10 cellular contexts compared by ENCODE assay signal in the genomic region with DNA sequence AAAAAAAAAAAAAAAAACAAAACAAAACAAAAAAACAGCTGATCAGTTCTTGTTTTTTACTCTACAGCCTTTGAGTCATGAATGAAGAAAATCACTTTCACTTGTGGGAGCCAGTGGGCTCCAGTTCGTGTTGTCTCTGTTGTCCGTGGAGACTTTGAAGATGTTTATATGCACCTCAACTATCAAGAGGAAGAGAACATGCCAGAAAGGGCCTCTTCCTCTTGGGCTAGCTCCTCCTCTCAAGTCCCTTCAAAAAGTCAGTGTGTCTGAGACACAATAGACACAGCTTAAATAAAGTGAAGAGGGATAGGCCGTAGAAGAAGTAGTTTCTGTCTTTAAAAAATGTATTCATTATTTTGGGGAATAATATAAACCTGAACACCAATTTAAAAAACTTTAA.
DNase-seq lines count a peak whose midpoint lies in the region; ATAC-seq lines count a peak whose summit lies in the region.
"Had no signal": no experiment of that assay in that cellular context is flagged by ENCODE, and none has a peak within 500 bp of the region (broad histone marks: within the 10 kb centered on the region; RNA-seq: fewer than 3 reads in every experiment).

No MANE protein-coding gene starts in this region.

- no peak overlapping the region for H3K4me3 ChIP-seq in Jurkat, Clone E6-1 (ENCODE audit: low read length)
- H3K4me3 ChIP-seq: GM12878, HAP-1 had no signal

- intact Hi-C loops in activated T-helper 2 cell treated with anti-CD3 and anti-CD28 coated beads, Interferon-gamma antibody, Interleukin-2, Interleukin-4, amounts not matched to agents 10 μg/mL and 5 μg/mL and 100 μg/mL, durations not matched to agents 14 hours and 24 hours and 36 hours (cut with micrococcal nuclease) = no loop called here

- H3K4me3 Mint-ChIP-seq in activated T-helper 2 cell treated with anti-CD3 and anti-CD28 coated beads, Interferon-gamma antibody, Interleukin-2, Interleukin-4, amounts not matched to agents 10 μg/mL and 5 μg/mL and 100 μg/mL, durations not matched to agents 14 hours and 24 hours and 36 hours (ENCODE audit: low read depth) = no peak overlapping the region
- no peak overlapping the region for H3K4me3 Mint-ChIP-seq in stimulated activated effector memory CD8-positive, alpha-beta T cell treated with anti-CD3 and anti-CD28 coated beads, Interleukin-12 subunit alpha, Interleukin-12 subunit beta, amount 100 ng/mL, for 72 hours

- H3K27me3 Mint-ChIP-seq in activated T-helper 2 cell treated with anti-CD3 and anti-CD28 coated beads, Interferon-gamma antibody, Interleukin-2, Interleukin-4, amounts not matched to agents 10 μg/mL and 5 μg/mL and 100 μg/mL, durations not matched to agents 14 hours and 24 hours and 36 hours (ENCODE audit: low read depth) = no peaks in the 10 kb centered on the region

- H3K4me1 Mint-ChIP-seq in activated T-helper 2 cell treated with anti-CD3 and anti-CD28 coated beads, Interferon-gamma antibody, Interleukin-2, Interleukin-4, amounts not matched to agents 10 μg/mL and 5 μg/mL and 100 μg/mL, durations not matched to agents 14 hours and 24 hours and 36 hours (ENCODE audit: low read depth) = peaks cover 22% of the 10 kb centered on the region
- H3K4me1 Mint-ChIP-seq in stimulated activated effector memory CD8-positive, alpha-beta T cell treated with anti-CD3 and anti-CD28 coated beads, Interleukin-12 subunit alpha, Interleukin-12 subunit beta, amount 100 ng/mL, for 72 hours = peaks cover 12% of the 10 kb centered on the region

- peak overlapping the region; percentile 65 for H3K27ac Mint-ChIP-seq in activated T-helper 2 cell treated with anti-CD3 and anti-CD28 coated beads, Interferon-gamma antibody, Interleukin-2, Interleukin-4, amounts not matched to agents 10 μg/mL and 5 μg/mL and 100 μg/mL, durations not matched to agents 14 hours and 24 hours and 36 hours
- H3K27ac Mint-ChIP-seq in stimulated activated effector memory CD8-positive, alpha-beta T cell treated with anti-CD3 and anti-CD28 coated beads, Interleukin-12 subunit alpha, Interleukin-12 subunit beta, amount 100 ng/mL, for 72 hours = no peak overlapping the region

- ATAC-seq in stimulated activated effector memory CD8-positive, alpha-beta T cell treated with anti-CD3 and anti-CD28 coated beads, Interleukin-12 subunit alpha, Interleukin-12 subunit beta, amount 100 ng/mL, for 72 hours = peak; percentile 72
- no peak for ATAC-seq in HG02642 (IDR thresholded peaks at IDR 0.05; ENCODE audit: poor library complexity, unreplicated experiment)
- ATAC-seq in HG02571 (IDR thresholded peaks at IDR 0.05; ENCODE audit: unreplicated experiment) = no peak
- ATAC-seq: GM12878 had no signal

- no peaks in the 10 kb centered on the region for H3K36me3 Mint-ChIP-seq in activated T-helper 2 cell treated with anti-CD3 and anti-CD28 coated beads, Interferon-gamma antibody, Interleukin-2, Interleukin-4, amounts not matched to agents 10 μg/mL and 5 μg/mL and 100 μg/mL, durations not matched to agents 14 hours and 24 hours and 36 hours (ENCODE audit: low read depth)
- H3K36me3 Mint-ChIP-seq in stimulated activated effector memory CD8-positive, alpha-beta T cell treated with anti-CD3 and anti-CD28 coated beads, Interleukin-12 subunit alpha, Interleukin-12 subunit beta, amount 100 ng/mL, for 72 hours = no peaks in the 10 kb centered on the region

- no peaks in the 10 kb centered on the region for H3K9me3 Mint-ChIP-seq in activated T-helper 2 cell treated with anti-CD3 and anti-CD28 coated beads, Interferon-gamma antibody, Interleukin-2, Interleukin-4, amounts not matched to agents 10 μg/mL and 5 μg/mL and 100 μg/mL, durations not matched to agents 14 hours and 24 hours and 36 hours
- H3K9me3 Mint-ChIP-seq in stimulated activated effector memory CD8-positive, alpha-beta T cell treated with anti-CD3 and anti-CD28 coated beads, Interleukin-12 subunit alpha, Interleukin-12 subunit beta, amount 100 ng/mL, for 72 hours = no peaks in the 10 kb centered on the region

- DNase-seq in activated effector memory CD4-positive, alpha-beta T cell treated with anti-CD3 and anti-CD28 coated beads, Interleukin-2, amount 50 U/mL, for 16 hours = peak; percentile 64
- DNase-seq in activated effector memory CD4-positive, alpha-beta T cell treated with Interleukin-2 at 50 U/mL for 16 hours = no peak
- peak; percentile 12 for DNase-seq in Jurkat, Clone E6-1 (ENCODE audit: low read depth, low spot score)
- peak; percentile 28 for DNase-seq in activated T-helper 2 cell treated with anti-CD3 and anti-CD28 coated beads, Interferon-gamma antibody, Interleukin-2, Interleukin-4, amounts not matched to agents 10 μg/mL and 5 μg/mL and 100 μg/mL, durations not matched to agents 14 hours and 24 hours and 36 hours (ENCODE audit: low spot score)
- no peak for DNase-seq in stimulated activated effector memory CD8-positive, alpha-beta T cell treated with anti-CD3 and anti-CD28 coated beads, Interleukin-12 subunit alpha, Interleukin-12 subunit beta, amount 100 ng/mL, for 72 hours (ENCODE audit: low spot score in 2 of 2)
- DNase-seq in GOT3 (lab: John Stamatoyannopoulos, UW) = no peak

Comparison
In these comparisons a context has a peak if more than half of its experiments do, and no peak if none do; other contexts are left out.
1. DNase-seq: peak in activated effector memory CD4-positive, alpha-beta T cell treated with anti-CD3 and anti-CD28 coated beads, Interleukin-2, amount 50 U/mL, for 16 hours (single experiment), Jurkat, Clone E6-1 (single experiment) and activated T-helper 2 cell treated with anti-CD3 and anti-CD28 coated beads, Interferon-gamma antibody, Interleukin-2, Interleukin-4, amounts not matched to agents 10 μg/mL and 5 μg/mL and 100 μg/mL, durations not matched to agents 14 hours and 24 hours and 36 hours (single experiment); none in activated effector memory CD4-positive, alpha-beta T cell treated with Interleukin-2 at 50 U/mL for 16 hours (single experiment), stimulated activated effector memory CD8-positive, alpha-beta T cell treated with anti-CD3 and anti-CD28 coated beads, Interleukin-12 subunit alpha, Interleukin-12 subunit beta, amount 100 ng/mL, for 72 hours (0 of 2) and GOT3 (single experiment).